2 cellular contexts compared by ENCODE assay signal in genomic region chr11:26084313-26084712, GRCh38.
TF ChIP-seq lines count a peak whose summit lies in the region.

No MANE protein-coding gene starts in this region.

TF ChIP-seq in IMR-90, 13 proteins besides CTCF, POLR2A, EP300 and RAD21 (continued from another document):
- TF ChIP-seq, protein P1, sequence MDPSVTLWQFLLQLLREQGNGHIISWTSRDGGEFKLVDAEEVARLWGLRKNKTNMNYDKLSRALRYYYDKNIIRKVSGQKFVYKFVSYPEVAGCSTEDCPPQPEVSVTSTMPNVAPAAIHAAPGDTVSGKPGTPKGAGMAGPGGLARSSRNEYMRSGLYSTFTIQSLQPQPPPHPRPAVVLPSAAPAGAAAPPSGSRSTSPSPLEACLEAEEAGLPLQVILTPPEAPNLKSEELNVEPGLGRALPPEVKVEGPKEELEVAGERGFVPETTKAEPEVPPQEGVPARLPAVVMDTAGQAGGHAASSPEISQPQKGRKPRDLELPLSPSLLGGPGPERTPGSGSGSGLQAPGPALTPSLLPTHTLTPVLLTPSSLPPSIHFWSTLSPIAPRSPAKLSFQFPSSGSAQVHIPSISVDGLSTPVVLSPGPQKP (IDR thresholded peaks at IDR 0.05; ENCODE audit: borderline replicate concordance, low read depth, low read length): no peak
- TF ChIP-seq RCOR1 (IDR thresholded peaks at IDR 0.05; ENCODE audit: insufficient replicate concordance, low read length) (no peak), MAFK (IDR thresholded peaks at IDR 0.05; ENCODE audit: low read depth, low read length) (no peak), MAZ (IDR thresholded peaks at IDR 0.05; ENCODE audit: borderline replicate concordance, low read depth, low read length) (no peak), CEBPB (IDR thresholded peaks at IDR 0.05; ENCODE audit: low read depth, low read length) (no peak), RFX5 (IDR thresholded peaks at IDR 0.05; ENCODE audit: low read depth, low read length) (no peak), CHD1 (IDR thresholded peaks at IDR 0.05; ENCODE audit: low read depth, low read length) (no peak), MXI1 (IDR thresholded peaks at IDR 0.05; ENCODE audit: borderline replicate concordance, low read depth, low read length) (no peak), BHLHE40 (IDR thresholded peaks at IDR 0.05; ENCODE audit: low read depth, low read length) (no peak), NFE2L2 (IDR thresholded peaks at IDR 0.05; ENCODE audit: low read depth, low read length) (no peak)
- TF ChIP-seq, protein P2, sequence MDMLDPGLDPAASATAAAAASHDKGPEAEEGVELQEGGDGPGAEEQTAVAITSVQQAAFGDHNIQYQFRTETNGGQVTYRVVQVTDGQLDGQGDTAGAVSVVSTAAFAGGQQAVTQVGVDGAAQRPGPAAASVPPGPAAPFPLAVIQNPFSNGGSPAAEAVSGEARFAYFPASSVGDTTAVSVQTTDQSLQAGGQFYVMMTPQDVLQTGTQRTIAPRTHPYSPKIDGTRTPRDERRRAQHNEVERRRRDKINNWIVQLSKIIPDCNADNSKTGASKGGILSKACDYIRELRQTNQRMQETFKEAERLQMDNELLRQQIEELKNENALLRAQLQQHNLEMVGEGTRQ (IDR thresholded peaks at IDR 0.05; ENCODE audit: low read depth, low read length): no peak
TF ChIP-seq in IMR-90: peak in this region for 0.

TF ChIP-seq in neural cell, 6 proteins besides CTCF, POLR2A, EP300 and RAD21:
- TF ChIP-seq, protein P3, sequence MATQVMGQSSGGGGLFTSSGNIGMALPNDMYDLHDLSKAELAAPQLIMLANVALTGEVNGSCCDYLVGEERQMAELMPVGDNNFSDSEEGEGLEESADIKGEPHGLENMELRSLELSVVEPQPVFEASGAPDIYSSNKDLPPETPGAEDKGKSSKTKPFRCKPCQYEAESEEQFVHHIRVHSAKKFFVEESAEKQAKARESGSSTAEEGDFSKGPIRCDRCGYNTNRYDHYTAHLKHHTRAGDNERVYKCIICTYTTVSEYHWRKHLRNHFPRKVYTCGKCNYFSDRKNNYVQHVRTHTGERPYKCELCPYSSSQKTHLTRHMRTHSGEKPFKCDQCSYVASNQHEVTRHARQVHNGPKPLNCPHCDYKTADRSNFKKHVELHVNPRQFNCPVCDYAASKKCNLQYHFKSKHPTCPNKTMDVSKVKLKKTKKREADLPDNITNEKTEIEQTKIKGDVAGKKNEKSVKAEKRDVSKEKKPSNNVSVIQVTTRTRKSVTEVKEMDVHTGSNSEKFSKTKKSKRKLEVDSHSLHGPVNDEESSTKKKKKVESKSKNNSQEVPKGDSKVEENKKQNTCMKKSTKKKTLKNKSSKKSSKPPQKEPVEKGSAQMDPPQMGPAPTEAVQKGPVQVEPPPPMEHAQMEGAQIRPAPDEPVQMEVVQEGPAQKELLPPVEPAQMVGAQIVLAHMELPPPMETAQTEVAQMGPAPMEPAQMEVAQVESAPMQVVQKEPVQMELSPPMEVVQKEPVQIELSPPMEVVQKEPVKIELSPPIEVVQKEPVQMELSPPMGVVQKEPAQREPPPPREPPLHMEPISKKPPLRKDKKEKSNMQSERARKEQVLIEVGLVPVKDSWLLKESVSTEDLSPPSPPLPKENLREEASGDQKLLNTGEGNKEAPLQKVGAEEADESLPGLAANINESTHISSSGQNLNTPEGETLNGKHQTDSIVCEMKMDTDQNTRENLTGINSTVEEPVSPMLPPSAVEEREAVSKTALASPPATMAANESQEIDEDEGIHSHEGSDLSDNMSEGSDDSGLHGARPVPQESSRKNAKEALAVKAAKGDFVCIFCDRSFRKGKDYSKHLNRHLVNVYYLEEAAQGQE (IDR thresholded peaks at IDR 0.05; ENCODE audit: borderline replicate concordance): peak; percentile 51
- TF ChIP-seq POLR2AphosphoS5 (IDR thresholded peaks at IDR 0.05): peak; percentile 50
- no peak for TF ChIP-seq SMC3 (conservative IDR thresholded peaks at IDR 0.05; ENCODE audit: poor library complexity)
- no peak for TF ChIP-seq TAF1 (IDR thresholded peaks at IDR 0.05; ENCODE audit: low read depth)
- no peak for TF ChIP-seq MXI1 (conservative IDR thresholded peaks at IDR 0.05; ENCODE audit: poor library complexity, severe bottlenecking)
- TF ChIP-seq EZH2 (IDR thresholded peaks at IDR 0.05; ENCODE audit: borderline replicate concordance, insufficient read depth, low read length, poor library complexity, severe bottlenecking): no peak
